Comparison of ENCODE assay signal across 8 cellular contexts in genomic region chr6:33320315-33321181, GRCh38. TPM values are rescaled to one million over a fixed set of nuclear protein-coding genes. Genes with fewer than 3 reads are reported as not detected.
DNase-seq lines count a peak whose midpoint lies in the region; ATAC-seq and TF ChIP-seq lines count a peak whose summit lies in the region.

No MANE protein-coding gene starts in this region.

- H3K4me3 ChIP-seq in hepatocyte (no peak overlapping the region), suprapubic skin (no peak overlapping the region)

- no peak for TF ChIP-seq EP300 in suprapubic skin (IDR thresholded peaks at IDR 0.05)

- H3K4me1 ChIP-seq in hepatocyte (ENCODE audit: insufficient read depth) (peaks cover 21% of the 10 kb centered on the region), suprapubic skin (peaks cover 67% of the 10 kb centered on the region)

- H3K27ac Mint-ChIP-seq in T-helper 2 cell treated with Interferon-gamma antibody and Interleukin-4, amounts not matched to agents 5 μg/mL and 100 μg/mL, for 36 hours, result no peak overlapping the region
- no peak overlapping the region for H3K27ac Mint-ChIP-seq in activated T-helper 2 cell treated with anti-CD3 and anti-CD28 coated beads, Interferon-gamma antibody, Interleukin-2, Interleukin-4, amounts not matched to agents 10 μg/mL and 5 μg/mL and 100 μg/mL, durations not matched to agents 14 hours and 24 hours and 36 hours

- peaks cover 49% of the 10 kb centered on the region for H3K36me3 Mint-ChIP-seq in T-helper 2 cell treated with Interferon-gamma antibody and Interleukin-4, amounts not matched to agents 5 μg/mL and 100 μg/mL, for 36 hours (ENCODE audit: low read depth)
- H3K36me3 Mint-ChIP-seq in activated T-helper 2 cell treated with anti-CD3 and anti-CD28 coated beads, Interferon-gamma antibody, Interleukin-2, Interleukin-4, amounts not matched to agents 10 μg/mL and 5 μg/mL and 100 μg/mL, durations not matched to agents 14 hours and 24 hours and 36 hours (ENCODE audit: low read depth), result peaks cover 55% of the 10 kb centered on the region

- H3K4me3 Mint-ChIP-seq in T-helper 2 cell treated with Interferon-gamma antibody and Interleukin-4, amounts not matched to agents 5 μg/mL and 100 μg/mL, for 36 hours, result peak overlapping the region; percentile 96
- H3K4me3 Mint-ChIP-seq in activated T-helper 2 cell treated with anti-CD3 and anti-CD28 coated beads, Interferon-gamma antibody, Interleukin-2, Interleukin-4, amounts not matched to agents 10 μg/mL and 5 μg/mL and 100 μg/mL, durations not matched to agents 14 hours and 24 hours and 36 hours (ENCODE audit: low read depth), result peak overlapping the region; percentile 81

- no peaks in the 10 kb centered on the region for H3K36me3 ChIP-seq in hepatocyte (replicated peaks; ENCODE audit: insufficient read depth, low read depth)
- peaks cover 22% of the 10 kb centered on the region for H3K36me3 ChIP-seq in suprapubic skin

- no peak overlapping the region for H2AFZ ChIP-seq in hepatocyte

- H3K27ac ChIP-seq in hepatocyte (peak overlapping the region; percentile 54), suprapubic skin (peak overlapping the region; percentile 9)

- H3K4me1 Mint-ChIP-seq in T-helper 2 cell treated with Interferon-gamma antibody and Interleukin-4, amounts not matched to agents 5 μg/mL and 100 μg/mL, for 36 hours (ENCODE audit: low read depth), result peaks cover 56% of the 10 kb centered on the region
- peaks cover 49% of the 10 kb centered on the region for H3K4me1 Mint-ChIP-seq in activated T-helper 2 cell treated with anti-CD3 and anti-CD28 coated beads, Interferon-gamma antibody, Interleukin-2, Interleukin-4, amounts not matched to agents 10 μg/mL and 5 μg/mL and 100 μg/mL, durations not matched to agents 14 hours and 24 hours and 36 hours (ENCODE audit: low read depth)

- peak overlapping the region; percentile 21 for H3K4me2 ChIP-seq in hepatocyte

- no peaks in the 10 kb centered on the region for H4K20me1 ChIP-seq in hepatocyte (ENCODE audit: insufficient read depth, poor library complexity, severe bottlenecking)

- no peak for TF ChIP-seq POLR2A in suprapubic skin (IDR thresholded peaks at IDR 0.05)

- intact Hi-C loops in activated T-helper 2 cell treated with anti-CD3 and anti-CD28 coated beads, Interferon-gamma antibody, Interleukin-2, Interleukin-4, amounts not matched to agents 10 μg/mL and 5 μg/mL and 100 μg/mL, durations not matched to agents 14 hours and 24 hours and 36 hours (cut with micrococcal nuclease), result no loop called here

- H3K27me3 Mint-ChIP-seq in T-helper 2 cell treated with Interferon-gamma antibody and Interleukin-4, amounts not matched to agents 5 μg/mL and 100 μg/mL, for 36 hours (ENCODE audit: low read depth), result no peaks in the 10 kb centered on the region
- H3K27me3 Mint-ChIP-seq in activated T-helper 2 cell treated with anti-CD3 and anti-CD28 coated beads, Interferon-gamma antibody, Interleukin-2, Interleukin-4, amounts not matched to agents 10 μg/mL and 5 μg/mL and 100 μg/mL, durations not matched to agents 14 hours and 24 hours and 36 hours (ENCODE audit: low read depth), result no peaks in the 10 kb centered on the region

- H3K9me2 ChIP-seq in hepatocyte (replicated peaks; ENCODE audit: insufficient read depth), result no peaks in the 10 kb centered on the region

- 84% methylated on average over 32 of the region's 32 CpGs for WGBS in hepatocyte (ENCODE audit: low lambda C conversion rate, missing lambda C conversion rate)
- WGBS in suprapubic skin, result 47% methylated on average over 15 of the region's 32 CpGs

- no peaks in the 10 kb centered on the region for H3K9me3 ChIP-seq in hepatocyte (ENCODE audit: low read depth)
- no peaks in the 10 kb centered on the region for H3K9me3 ChIP-seq in suprapubic skin

- no peak for ATAC-seq in HG02571 (IDR thresholded peaks at IDR 0.05; ENCODE audit: unreplicated experiment)

- no peak for DNase-seq in T-helper 2 cell treated with Interferon-gamma antibody and Interleukin-4, amounts not matched to agents 5 μg/mL and 100 μg/mL, for 36 hours (ENCODE audit: low spot score)
- DNase-seq in T-helper 2 cell (no peak), hepatocyte (ENCODE audit: low spot score) (peak; percentile 44), suprapubic skin (ENCODE audit: low spot score in 2 of 2) (peak in 1 of 2 donors; percentile 76), mesenteric fat pad (ENCODE audit: low spot score) (no peak), middle frontal gyrus (ENCODE audit: extremely low spot score, low spot score) (no peak)
- DNase-seq in activated T-helper 2 cell treated with anti-CD3 and anti-CD28 coated beads, Interferon-gamma antibody, Interleukin-2, Interleukin-4, amounts not matched to agents 10 μg/mL and 5 μg/mL and 100 μg/mL, durations not matched to agents 14 hours and 24 hours and 36 hours (ENCODE audit: low spot score), result no peak

- no peaks in the 10 kb centered on the region for H3K9me3 Mint-ChIP-seq in T-helper 2 cell treated with Interferon-gamma antibody and Interleukin-4, amounts not matched to agents 5 μg/mL and 100 μg/mL, for 36 hours
- H3K9me3 Mint-ChIP-seq in activated T-helper 2 cell treated with anti-CD3 and anti-CD28 coated beads, Interferon-gamma antibody, Interleukin-2, Interleukin-4, amounts not matched to agents 10 μg/mL and 5 μg/mL and 100 μg/mL, durations not matched to agents 14 hours and 24 hours and 36 hours, result no peaks in the 10 kb centered on the region

- TF ChIP-seq CTCF in hepatocyte (IDR thresholded peaks at IDR 0.05; ENCODE audit: poor library complexity) (no peak), suprapubic skin (IDR thresholded peaks at IDR 0.05) (no peak)

- H3K27me3 ChIP-seq in hepatocyte (no peaks in the 10 kb centered on the region), suprapubic skin (no peaks in the 10 kb centered on the region)

- H3K79me2 ChIP-seq in hepatocyte, result peaks cover 34% of the 10 kb centered on the region

RNA-seq across cellular contexts. Expression of gene DAXX, which starts 2.2 kb away (rescaled TPM):
- 61.5 and 64.7 TPM in 2 replicates for total RNA-seq in activated T-helper 2 cell treated with anti-CD3 and anti-CD28 coated beads, Interferon-gamma antibody, Interleukin-2, Interleukin-4, amounts not matched to agents 10 μg/mL and 5 μg/mL and 100 μg/mL, durations not matched to agents 14 hours and 24 hours and 36 hours
- total RNA-seq in hepatocyte, result 26.4 and 31.0 TPM in 2 replicates
- 28.4 and 35.3 TPM in 2 replicates for polyA plus RNA-seq in hepatocyte
- total RNA-seq in suprapubic skin, result 10 to 100 TPM; 35.6 to 53.2 (median 42.5) TPM
- total RNA-seq in mesenteric fat pad, result 41.7 TPM

RNA-seq across cellular contexts. Expression of gene ZBTB22, which starts 3.0 kb away (rescaled TPM):
- 10.9 and 14.4 TPM in 2 replicates for total RNA-seq in activated T-helper 2 cell treated with anti-CD3 and anti-CD28 coated beads, Interferon-gamma antibody, Interleukin-2, Interleukin-4, amounts not matched to agents 10 μg/mL and 5 μg/mL and 100 μg/mL, durations not matched to agents 14 hours and 24 hours and 36 hours
- total RNA-seq in hepatocyte (21.6 and 23.4 TPM in 2 replicates), suprapubic skin (10 to 100 TPM; 32.1 to 36.8 (median 33.4) TPM), mesenteric fat pad (12.1 TPM)
- 23.2 and 23.8 TPM in 2 replicates for polyA plus RNA-seq in hepatocyte

RNA-seq across cellular contexts. Expression of gene TAPBP, which starts 6.7 kb away (rescaled TPM):
- total RNA-seq in activated T-helper 2 cell treated with anti-CD3 and anti-CD28 coated beads, Interferon-gamma antibody, Interleukin-2, Interleukin-4, amounts not matched to agents 10 μg/mL and 5 μg/mL and 100 μg/mL, durations not matched to agents 14 hours and 24 hours and 36 hours, result 274 and 276 TPM in 2 replicates
- total RNA-seq in hepatocyte, result 39.1 and 59.3 TPM in 2 replicates
- polyA plus RNA-seq in hepatocyte, result 108 and 116 TPM in 2 replicates
- 100 to 1,000 TPM in 3 of 4 donors, 10 to 100 TPM in 1; 91.5 to 132 (median 108) TPM for total RNA-seq in suprapubic skin
- 77.9 TPM for total RNA-seq in mesenteric fat pad

RNA-seq across cellular contexts. Expression of gene RGL2, which starts 21.8 kb away (rescaled TPM):
- 31.5 and 32.9 TPM in 2 replicates for total RNA-seq in activated T-helper 2 cell treated with anti-CD3 and anti-CD28 coated beads, Interferon-gamma antibody, Interleukin-2, Interleukin-4, amounts not matched to agents 10 μg/mL and 5 μg/mL and 100 μg/mL, durations not matched to agents 14 hours and 24 hours and 36 hours
- total RNA-seq in hepatocyte (57.4 and 63.3 TPM in 2 replicates), suprapubic skin (100 to 1,000 TPM in 1 of 4 donors, 10 to 100 TPM in 3; 80.8 to 118 (median 96.6) TPM), mesenteric fat pad (56.2 TPM)
- 82.1 and 89.3 TPM in 2 replicates for polyA plus RNA-seq in hepatocyte

RNA-seq across cellular contexts. Expression of gene PFDN6, which starts 31.1 kb away (rescaled TPM):
- total RNA-seq in activated T-helper 2 cell treated with anti-CD3 and anti-CD28 coated beads, Interferon-gamma antibody, Interleukin-2, Interleukin-4, amounts not matched to agents 10 μg/mL and 5 μg/mL and 100 μg/mL, durations not matched to agents 14 hours and 24 hours and 36 hours, result 104 and 117 TPM in 2 replicates
- total RNA-seq in hepatocyte, result 43.9 and 52.7 TPM in 2 replicates
- polyA plus RNA-seq in hepatocyte, result 19.5 and 27.2 TPM in 2 replicates
- total RNA-seq in suprapubic skin, result 10 to 100 TPM; 20.5 to 31.5 (median 22.3) TPM
- total RNA-seq in mesenteric fat pad, result 34.8 TPM
